In genomic region chr11:119712006-119712405, GRCh38 we compare ENCODE assay signal across 17 cellular contexts.
"Had no signal": no experiment of that assay in that cellular context is flagged by ENCODE, and none has a peak within 500 bp of the region (broad histone marks: within the 10 kb centered on the region; RNA-seq: fewer than 3 reads in every experiment).

No MANE protein-coding gene starts in this region.

- H3K27ac Mint-ChIP-seq: activated CD4-positive, alpha-beta T cell treated with anti-CD3 and anti-CD28 coated beads for 36 hours; activated naive CD8-positive, alpha-beta T cell treated with anti-CD3 and anti-CD28 coated beads for 36 hours; stimulated activated memory B cell treated with anti-CD40 and anti-IgM and Interleukin-4, amounts not matched to agents 10 μg/mL and 1 μg/mL and 100 μg/mL, for 72 hours; WTC11 had no signal

- H3K36me3 Mint-ChIP-seq: stimulated activated memory B cell treated with anti-CD40 and anti-IgM and Interleukin-4, amounts not matched to agents 10 μg/mL and 1 μg/mL and 100 μg/mL, for 72 hours; WTC11 had no signal

- H3K36me3 ChIP-seq: gastrocnemius medialis, left lung, sigmoid colon, thoracic aorta, upper lobe of right lung had no signal

- H3K27me3 ChIP-seq: body of pancreas, left lung, sigmoid colon, upper lobe of right lung had no signal

- DNase-seq: activated CD4-positive, alpha-beta T cell treated with anti-CD3 and anti-CD28 coated beads for 36 hours; activated CD4-positive, alpha-beta T cell treated with anti-CD3 and anti-CD28 coated beads, Interleukin-2, amount 50 U/mL, for 48 hours; activated naive CD8-positive, alpha-beta T cell treated with anti-CD3 and anti-CD28 coated beads for 36 hours; amniotic stem cell; body of pancreas; caudate nucleus; gastrocnemius medialis; head of caudate nucleus; left lung; mammary epithelial cell; sigmoid colon; stimulated activated CD4-positive, alpha-beta T cell treated with anti-CD3 and anti-CD28 coated beads, Interleukin-4, amount 100 ng/mL, for 24 hours; upper lobe of right lung had no signal

- H3K27ac ChIP-seq: coronary artery, gastrocnemius medialis, sigmoid colon, thoracic aorta, upper lobe of right lung had no signal

- H3K4me1 Mint-ChIP-seq: activated CD4-positive, alpha-beta T cell treated with anti-CD3 and anti-CD28 coated beads for 36 hours; stimulated activated memory B cell treated with anti-CD40 and anti-IgM and Interleukin-4, amounts not matched to agents 10 μg/mL and 1 μg/mL and 100 μg/mL, for 72 hours had no signal

- H3K4me1 ChIP-seq: gastrocnemius medialis, sigmoid colon, upper lobe of right lung had no signal

- H3K4me3 Mint-ChIP-seq: activated CD4-positive, alpha-beta T cell treated with anti-CD3 and anti-CD28 coated beads for 36 hours; activated naive CD8-positive, alpha-beta T cell treated with anti-CD3 and anti-CD28 coated beads for 36 hours; stimulated activated memory B cell treated with anti-CD40 and anti-IgM and Interleukin-4, amounts not matched to agents 10 μg/mL and 1 μg/mL and 100 μg/mL, for 72 hours; WTC11 had no signal

- H3K9me3 Mint-ChIP-seq: stimulated activated memory B cell treated with anti-CD40 and anti-IgM and Interleukin-4, amounts not matched to agents 10 μg/mL and 1 μg/mL and 100 μg/mL, for 72 hours; WTC11 had no signal

- H3K4me3 ChIP-seq: body of pancreas, coronary artery, gastrocnemius medialis, left lung, sigmoid colon, thoracic aorta, upper lobe of right lung had no signal

- H3K9me3 ChIP-seq: body of pancreas, gastrocnemius medialis, left lung, sigmoid colon, thoracic aorta, upper lobe of right lung had no signal
